Comparison of ENCODE assay signal across 23 cellular contexts in genomic region chr16:72909196-72909595, GRCh38.
"Had no signal": no experiment of that assay in that cellular context is flagged by ENCODE, and none has a peak within 500 bp of the region (broad histone marks: within the 10 kb centered on the region; RNA-seq: fewer than 3 reads in every experiment).

No MANE protein-coding gene starts in this region.

- H3K27me3 ChIP-seq: ovary, sigmoid colon, spleen, suprapubic skin, tibial artery, upper lobe of right lung had no signal

- DNase-seq: hippocampal formation; kidney; left ventricle myocardium inferior; mesendoderm; naive B cell; natural killer cell; ovary; right cardiac atrium; sigmoid colon; small intestine; stimulated activated CD4-positive, alpha-beta T cell treated with anti-CD3 and anti-CD28 coated beads, Interleukin-4, amount 100 ng/mL, for 24 hours; stimulated activated naive CD4-positive, alpha-beta T cell; trophoblast cell; upper lobe of right lung had no signal

- H3K36me3 Mint-ChIP-seq: mesothelial cell of epicardium; naive B cell; natural killer cell; stimulated activated effector memory CD8-positive, alpha-beta T cell treated with anti-CD3 and anti-CD28 coated beads, Interleukin-12 subunit alpha, Interleukin-12 subunit beta, amount 100 ng/mL, for 72 hours had no signal

- H3K36me3 ChIP-seq: left ventricle myocardium inferior, ovary, sigmoid colon, spleen, suprapubic skin, thoracic aorta, tibial artery, upper lobe of right lung had no signal

- ATAC-seq: right cardiac atrium; stimulated activated effector memory CD8-positive, alpha-beta T cell treated with anti-CD3 and anti-CD28 coated beads, Interleukin-12 subunit alpha, Interleukin-12 subunit beta, amount 100 ng/mL, for 72 hours; upper lobe of right lung had no signal

- H3K4me3 ChIP-seq: left ventricle myocardium inferior, lung, ovary, sigmoid colon, spleen, suprapubic skin, thoracic aorta, tibial artery, upper lobe of right lung had no signal

- H3K27ac Mint-ChIP-seq: mesothelial cell of epicardium; natural killer cell; progenitor cell of endocrine pancreas; stimulated activated effector memory CD8-positive, alpha-beta T cell treated with anti-CD3 and anti-CD28 coated beads, Interleukin-12 subunit alpha, Interleukin-12 subunit beta, amount 100 ng/mL, for 72 hours; stimulated activated naive CD8-positive, alpha-beta T cell treated with anti-CD3 and anti-CD28 coated beads, Interleukin-15, Interleukin-2, amounts not matched to agents 100 ng/mL and 50 ng/mL, for 24 hours had no signal

- H3K9me3 ChIP-seq: left ventricle myocardium inferior, ovary, sigmoid colon, spleen, suprapubic skin, thoracic aorta, tibial artery, upper lobe of right lung had no signal

- H3K4me1 ChIP-seq: left ventricle myocardium inferior, upper lobe of right lung had no signal

- H3K27ac ChIP-seq: left ventricle myocardium inferior, ovary, sigmoid colon, spleen, suprapubic skin, thoracic aorta, tibial artery, upper lobe of right lung had no signal

- H3K27me3 Mint-ChIP-seq: naive B cell; progenitor cell of endocrine pancreas; stimulated activated naive CD8-positive, alpha-beta T cell treated with anti-CD3 and anti-CD28 coated beads, Interleukin-15, Interleukin-2, amounts not matched to agents 100 ng/mL and 50 ng/mL, for 24 hours had no signal

- H3K9me3 Mint-ChIP-seq: mesothelial cell of epicardium; naive B cell; natural killer cell; stimulated activated effector memory CD8-positive, alpha-beta T cell treated with anti-CD3 and anti-CD28 coated beads, Interleukin-12 subunit alpha, Interleukin-12 subunit beta, amount 100 ng/mL, for 72 hours; stimulated activated naive CD8-positive, alpha-beta T cell treated with anti-CD3 and anti-CD28 coated beads, Interleukin-15, Interleukin-2, amounts not matched to agents 100 ng/mL and 50 ng/mL, for 24 hours had no signal

- H3K4me3 Mint-ChIP-seq: mesothelial cell of epicardium; naive B cell; natural killer cell; stimulated activated effector memory CD8-positive, alpha-beta T cell treated with anti-CD3 and anti-CD28 coated beads, Interleukin-12 subunit alpha, Interleukin-12 subunit beta, amount 100 ng/mL, for 72 hours; stimulated activated naive CD8-positive, alpha-beta T cell treated with anti-CD3 and anti-CD28 coated beads, Interleukin-15, Interleukin-2, amounts not matched to agents 100 ng/mL and 50 ng/mL, for 24 hours had no signal

- H3K4me1 Mint-ChIP-seq: natural killer cell; stimulated activated effector memory CD8-positive, alpha-beta T cell treated with anti-CD3 and anti-CD28 coated beads, Interleukin-12 subunit alpha, Interleukin-12 subunit beta, amount 100 ng/mL, for 72 hours had no signal
